Comparison of ENCODE assay signal across 21 cellular contexts in the genomic region with DNA sequence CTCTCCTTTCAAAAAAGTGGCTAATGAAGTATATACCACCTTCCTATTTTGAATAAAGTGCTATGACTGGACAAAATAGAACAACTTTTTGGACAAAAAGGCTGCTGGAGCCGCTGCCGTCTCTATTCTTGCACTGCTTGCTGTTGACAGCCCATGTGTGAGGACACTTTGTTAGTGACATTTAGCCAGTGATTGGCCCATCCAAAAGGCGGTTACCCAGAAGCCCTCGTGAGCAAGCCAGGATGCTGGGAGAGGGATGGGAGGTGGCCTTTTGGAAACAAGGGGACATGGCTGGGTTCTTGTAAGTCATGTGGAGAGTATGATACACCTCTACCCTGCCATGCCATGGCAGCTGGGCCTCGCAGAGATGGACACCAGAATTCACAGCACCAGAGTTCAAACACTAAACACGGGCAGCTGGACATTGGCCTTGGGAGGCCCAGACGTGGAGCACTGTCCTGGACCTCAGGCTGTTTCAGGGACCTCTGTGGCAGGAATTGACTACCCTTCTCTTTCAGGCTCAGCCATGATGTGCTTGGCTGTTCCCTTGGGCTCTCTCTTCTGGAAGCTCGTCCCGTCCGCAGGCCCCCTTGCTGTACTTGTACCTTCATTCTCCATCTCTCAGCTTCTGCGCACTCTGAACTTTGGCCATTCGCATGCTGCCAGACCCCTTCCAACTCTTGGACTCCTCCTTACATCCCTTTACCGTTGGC.
"Had no signal": no experiment of that assay in that cellular context is flagged by ENCODE, and none has a peak within 500 bp of the region (broad histone marks: within the 10 kb centered on the region; RNA-seq: fewer than 3 reads in every experiment).

No MANE protein-coding gene starts in this region.

- H3K27ac ChIP-seq: left lung, neutrophil, parathyroid adenoma had no signal

- H3K4me1 Mint-ChIP-seq: memory B cell, natural killer cell had no signal

- DNase-seq: activated CD4-positive, alpha-beta T cell treated with anti-CD3 and anti-CD28 coated beads, Interleukin-2, amount 50 U/mL, for 1 hour; activated CD8-positive, alpha-beta memory T cell treated with anti-CD3 and anti-CD28 coated beads, Interleukin-2, amount 50 U/mL, for 4 hours; activated naive CD4-positive, alpha-beta T cell treated with anti-CD3 and anti-CD28 coated beads for 36 hours; activated T-cell treated with anti-CD3 and anti-CD28 coated beads, Interleukin-2, amount 50 U/mL, for 4 hours; anterior cingulate cortex; brain microvascular endothelial cell; erythroblast; foreskin melanocyte; hypothalamus; kidney; left lung; natural killer cell; stimulated activated CD4-positive, alpha-beta T cell treated with anti-CD3 and anti-CD28 coated beads, Interleukin-15, amount 100 ng/mL, for 24 hours; stimulated activated CD4-positive, alpha-beta T cell treated with anti-CD3 and anti-CD28 coated beads, Interleukin-2, amount 100 ng/mL, for 48 hours; T1000 had no signal

- H3K36me3 ChIP-seq: brain microvascular endothelial cell had no signal

- FAIRE-seq: kidney had no signal

- H3K27me3 ChIP-seq: brain microvascular endothelial cell, left lung, neutrophil had no signal

- ATAC-seq: activated T-cell treated with anti-CD3 and anti-CD28 coated beads, Interleukin-2, amount 50 U/mL, for 4 hours; natural killer cell had no signal

- H3K27me3 Mint-ChIP-seq: central memory CD8-positive, alpha-beta T cell; stimulated activated naive CD8-positive, alpha-beta T cell treated with anti-CD3 and anti-CD28 coated beads, Interleukin-15, Interleukin-2, amounts not matched to agents 100 ng/mL and 50 ng/mL, for 24 hours had no signal

- H3K9me3 Mint-ChIP-seq: activated naive CD4-positive, alpha-beta T cell treated with anti-CD3 and anti-CD28 coated beads for 36 hours; activated T-cell treated with anti-CD3 and anti-CD28 coated beads, Interleukin-2, amount 50 U/mL, for 4 hours; central memory CD8-positive, alpha-beta T cell; memory B cell; natural killer cell; stimulated activated naive CD8-positive, alpha-beta T cell treated with anti-CD3 and anti-CD28 coated beads, Interleukin-15, Interleukin-2, amounts not matched to agents 100 ng/mL and 50 ng/mL, for 24 hours had no signal

- H3K4me3 Mint-ChIP-seq: activated naive CD4-positive, alpha-beta T cell treated with anti-CD3 and anti-CD28 coated beads for 36 hours; activated T-cell treated with anti-CD3 and anti-CD28 coated beads, Interleukin-2, amount 50 U/mL, for 4 hours; central memory CD8-positive, alpha-beta T cell; memory B cell; natural killer cell; stimulated activated naive CD8-positive, alpha-beta T cell treated with anti-CD3 and anti-CD28 coated beads, Interleukin-15, Interleukin-2, amounts not matched to agents 100 ng/mL and 50 ng/mL, for 24 hours had no signal

- H3K27ac Mint-ChIP-seq: activated naive CD4-positive, alpha-beta T cell treated with anti-CD3 and anti-CD28 coated beads for 36 hours; memory B cell; natural killer cell; stimulated activated naive CD8-positive, alpha-beta T cell treated with anti-CD3 and anti-CD28 coated beads, Interleukin-15, Interleukin-2, amounts not matched to agents 100 ng/mL and 50 ng/mL, for 24 hours had no signal

- H2AFZ ChIP-seq: parathyroid adenoma had no signal

- H3K9me3 ChIP-seq: left lung, neutrophil had no signal

- H3K9ac ChIP-seq: parathyroid adenoma had no signal

- H3K36me3 Mint-ChIP-seq: memory B cell, natural killer cell had no signal

- H3K4me3 ChIP-seq: coronary artery, left lung had no signal
